20 cellular contexts compared by ENCODE assay signal in genomic region chr10:87882555-87883294, GRCh38. TPM values are rescaled to one million over a fixed set of nuclear protein-coding genes. Genes with fewer than 3 reads are reported as not detected.
DNase-seq lines count a peak whose midpoint lies in the region; ATAC-seq, FAIRE-seq and TF ChIP-seq lines count a peak whose summit lies in the region.
"Had no signal": no experiment of that assay in that cellular context is flagged by ENCODE, and none has a peak within 500 bp of the region (broad histone marks: within the 10 kb centered on the region; RNA-seq: fewer than 3 reads in every experiment).

No MANE protein-coding gene starts in this region.

- peaks cover 44 to 69% (median 63%) of the 10 kb centered on the region in 4 donors for H3K4me1 Mint-ChIP-seq in CD4-positive, CD25-positive, alpha-beta regulatory T cell
- peaks cover 34% of the 10 kb centered on the region for H3K4me1 Mint-ChIP-seq in activated naive CD8-positive, alpha-beta T cell treated with anti-CD3 and anti-CD28 coated beads, Interleukin-2, amount 50 U/mL, for 24 hours
- peaks cover 3% of the 10 kb centered on the region for H3K4me1 Mint-ChIP-seq in progenitor cell of endocrine pancreas (ENCODE audit: low read depth)

- peak overlapping the region; percentile 74 for H3K9ac ChIP-seq in Loucy (ENCODE audit: low read depth, low read length, poor library complexity, severe bottlenecking)
- H3K9ac ChIP-seq: BLaER1 had no signal

- peaks cover 7 to 8% of the 10 kb centered on the region in 2 experiments for H3K9me3 ChIP-seq in CD4-positive, CD25-positive, alpha-beta regulatory T cell (ENCODE audit: control insufficient read depth in 2 of 2, low read length in 2 of 2)
- H3K9me3 ChIP-seq in Loucy (ENCODE audit: insufficient read depth, low read depth, low read length) (peaks cover 25% of the 10 kb centered on the region), left lung (peaks cover 0 to 4% of the 10 kb centered on the region in 2 donors)

- H3K4me1 ChIP-seq in CD4-positive, CD25-positive, alpha-beta regulatory T cell (ENCODE audit: control insufficient read depth, insufficient read depth, low read length, poor library complexity, severe bottlenecking): peaks cover 11% of the 10 kb centered on the region
- peaks cover 53% of the 10 kb centered on the region for H3K4me1 ChIP-seq in Loucy (ENCODE audit: insufficient read depth, low read length, poor library complexity, severe bottlenecking)
- H3K4me1 ChIP-seq in left lung: peaks cover 0 to 16% of the 10 kb centered on the region in 2 donors
- H3K4me1 ChIP-seq: BLaER1 had no signal

- H3K9me2 ChIP-seq in Loucy (replicated peaks; ENCODE audit: low read depth, low read length): no peaks in the 10 kb centered on the region

- H3F3A ChIP-seq in Loucy (ENCODE audit: low read depth): peaks cover 15% of the 10 kb centered on the region; the same call in 1 of the 2 replicates

- H3K4me3 Mint-ChIP-seq in CD4-positive, CD25-positive, alpha-beta regulatory T cell: peak overlapping the region; percentile 20 to 56 (median 40)
- H3K4me3 Mint-ChIP-seq in activated naive CD8-positive, alpha-beta T cell treated with anti-CD3 and anti-CD28 coated beads, Interleukin-2, amount 50 U/mL, for 24 hours: peak overlapping the region; percentile 45
- H3K4me3 Mint-ChIP-seq in progenitor cell of endocrine pancreas (ENCODE audit: low read depth): no peak overlapping the region
- H3K4me3 Mint-ChIP-seq: CD8-positive, alpha-beta T cell; HFFc6 had no signal

- TF ChIP-seq CTCF in Loucy (conservative IDR thresholded peaks at IDR 0.05; ENCODE audit: low read length) (no peak), progenitor cell of endocrine pancreas (IDR thresholded peaks at IDR 0.05; ENCODE audit: unreplicated experiment) (no peak), left lung (IDR thresholded peaks at IDR 0.05) (no peak)

- intact Hi-C loops in left lung (cut with DNase I): no loop called here

- no peak for ATAC-seq in CD4-positive, CD25-positive, alpha-beta regulatory T cell (ENCODE audit: low read depth in 2 of 2)
- ATAC-seq in activated naive CD8-positive, alpha-beta T cell treated with anti-CD3 and anti-CD28 coated beads, Interleukin-2, amount 50 U/mL, for 24 hours: no peak
- no peak for ATAC-seq in GM21786 (IDR thresholded peaks at IDR 0.05; ENCODE audit: unreplicated experiment)
- no peak for ATAC-seq in HG02798 (IDR thresholded peaks at IDR 0.05; ENCODE audit: poor library complexity, unreplicated experiment)
- no peak for ATAC-seq in left lung
- ATAC-seq: CD8-positive, alpha-beta T cell; K562 had no signal

- no peak overlapping the region for H3K27ac Mint-ChIP-seq in CD4-positive, CD25-positive, alpha-beta regulatory T cell
- peak overlapping the region; percentile 71 for H3K27ac Mint-ChIP-seq in activated naive CD8-positive, alpha-beta T cell treated with anti-CD3 and anti-CD28 coated beads, Interleukin-2, amount 50 U/mL, for 24 hours
- no peak overlapping the region for H3K27ac Mint-ChIP-seq in progenitor cell of endocrine pancreas
- H3K27ac Mint-ChIP-seq: CD8-positive, alpha-beta T cell; HFFc6 had no signal

- H2AFZ ChIP-seq in Loucy (ENCODE audit: low read length): no peak overlapping the region

- H3K27me3 Mint-ChIP-seq in CD4-positive, CD25-positive, alpha-beta regulatory T cell: no peaks in the 10 kb centered on the region
- no peaks in the 10 kb centered on the region for H3K27me3 Mint-ChIP-seq in activated naive CD8-positive, alpha-beta T cell treated with anti-CD3 and anti-CD28 coated beads, Interleukin-2, amount 50 U/mL, for 24 hours
- no peaks in the 10 kb centered on the region for H3K27me3 Mint-ChIP-seq in progenitor cell of endocrine pancreas

- no peak for DNase-seq in CD4-positive, CD25-positive, alpha-beta regulatory T cell
- no peak for DNase-seq in activated naive CD8-positive, alpha-beta T cell treated with anti-CD3 and anti-CD28 coated beads, Interleukin-2, amount 50 U/mL, for 24 hours
- DNase-seq in progenitor cell of endocrine pancreas (ENCODE audit: low spot score, unreplicated experiment) (no peak), left lung (no peak)
- DNase-seq: Calu3; CD8-positive, alpha-beta T cell; GDM1; HFFc6; NCI-H1105; NCI-H2029; NCI-H2227 treated with DMSO at 0.1 percent for 48 hours; NCI-H510A had no signal

- peak; percentile 60 for FAIRE-seq in A204.1 (lab: Jason Lieb, UNC)
- FAIRE-seq: K562 had no signal

- peaks cover 96% of the 10 kb centered on the region for H3K79me2 ChIP-seq in Loucy (ENCODE audit: insufficient read depth, low read length)

- peak overlapping the region; percentile 39 for H3K4me3 ChIP-seq in CD4-positive, CD25-positive, alpha-beta regulatory T cell (ENCODE audit: low read depth, low read length)
- H3K4me3 ChIP-seq in Loucy (ENCODE audit: low read length, poor library complexity, severe bottlenecking): peak overlapping the region; percentile 68
- H3K4me3 ChIP-seq in left lung: no peak overlapping the region
- H3K4me3 ChIP-seq: BLaER1, K562 had no signal

- H3K36me3 Mint-ChIP-seq in CD4-positive, CD25-positive, alpha-beta regulatory T cell: peaks cover 51% of the 10 kb centered on the region
- peaks cover 52% of the 10 kb centered on the region for H3K36me3 Mint-ChIP-seq in activated naive CD8-positive, alpha-beta T cell treated with anti-CD3 and anti-CD28 coated beads, Interleukin-2, amount 50 U/mL, for 24 hours (ENCODE audit: low read depth)
- H3K36me3 Mint-ChIP-seq in progenitor cell of endocrine pancreas (ENCODE audit: insufficient read depth): peaks cover 47% of the 10 kb centered on the region

- peaks cover 44% of the 10 kb centered on the region for H4K20me1 ChIP-seq in Loucy (ENCODE audit: insufficient read depth, low read length, poor library complexity, severe bottlenecking)

- peaks cover 0 to 12% (median 6%) of the 10 kb centered on the region in 7 donors for H3K9me3 Mint-ChIP-seq in CD4-positive, CD25-positive, alpha-beta regulatory T cell
- peaks cover 23% of the 10 kb centered on the region for H3K9me3 Mint-ChIP-seq in activated naive CD8-positive, alpha-beta T cell treated with anti-CD3 and anti-CD28 coated beads, Interleukin-2, amount 50 U/mL, for 24 hours
- peaks cover 27% of the 10 kb centered on the region for H3K9me3 Mint-ChIP-seq in progenitor cell of endocrine pancreas (ENCODE audit: low read depth)

- H3K36me3 ChIP-seq in CD4-positive, CD25-positive, alpha-beta regulatory T cell (ENCODE audit: control insufficient read depth, insufficient read depth, low read length): peaks cover 30% of the 10 kb centered on the region
- H3K36me3 ChIP-seq in Loucy (ENCODE audit: insufficient read depth, low read length) (peaks cover 41% of the 10 kb centered on the region), left lung (peaks cover 0 to 42% of the 10 kb centered on the region in 2 donors)

- no peaks in the 10 kb centered on the region for H3K27me3 ChIP-seq in CD4-positive, CD25-positive, alpha-beta regulatory T cell (ENCODE audit: control insufficient read depth, insufficient read depth, low read length)
- no peaks in the 10 kb centered on the region for H3K27me3 ChIP-seq in Loucy (ENCODE audit: insufficient read depth, low read length, poor library complexity, severe bottlenecking)
- no peaks in the 10 kb centered on the region for H3K27me3 ChIP-seq in left lung
- H3K27me3 ChIP-seq: BLaER1 had no signal

- no peak overlapping the region for H3K27ac ChIP-seq in CD4-positive, CD25-positive, alpha-beta regulatory T cell (ENCODE audit: insufficient read depth, low read length, poor library complexity, severe bottlenecking)
- H3K27ac ChIP-seq in left lung: no peak overlapping the region
- H3K27ac ChIP-seq: BLaER1 had no signal

- peak overlapping the region; percentile 71 for H3K4me2 ChIP-seq in Loucy (ENCODE audit: low read depth, low read length, poor library complexity, severe bottlenecking)
- H3K4me2 ChIP-seq: BLaER1 had no signal

RNA-seq across cellular contexts. Expression of gene PTEN, which starts 19.3 kb away (rescaled TPM):
- total RNA-seq in CD4-positive, CD25-positive, alpha-beta regulatory T cell: 99.2 TPM
- 10 to 100 TPM; 25.9 to 31.2 (median 28.5) TPM for polyA plus RNA-seq in CD4-positive, CD25-positive, alpha-beta regulatory T cell
- 66.7 and 71.0 TPM in 2 replicates for total RNA-seq in progenitor cell of endocrine pancreas
- 100 to 1,000 TPM in 1 of 2 donors, 10 to 100 TPM in 1; 97.1 to 118 TPM for total RNA-seq in left lung
- total RNA-seq: H4 had no signal

RNA-seq across cellular contexts. Expression of gene KLLN, which starts 19.4 kb away (rescaled TPM):
- total RNA-seq in CD4-positive, CD25-positive, alpha-beta regulatory T cell: 0.54 TPM
- polyA plus RNA-seq in CD4-positive, CD25-positive, alpha-beta regulatory T cell: under 1 TPM; 0.05 to 0.67 (median 0.17) TPM
- 0.53 and 0.87 TPM in 2 replicates for total RNA-seq in progenitor cell of endocrine pancreas
- under 1 TPM; 0.58 to 0.65 TPM for total RNA-seq in left lung
- total RNA-seq: Daoy, H4 had no signal

Comparison
In these comparisons a context has a peak if more than half of its experiments do, and no peak if none do; other contexts are left out.
1. H3K4me3 ChIP-seq: peak in CD4-positive, CD25-positive, alpha-beta regulatory T cell (single experiment) and Loucy (single experiment); none in left lung (0 of 2).